In the genomic region with DNA sequence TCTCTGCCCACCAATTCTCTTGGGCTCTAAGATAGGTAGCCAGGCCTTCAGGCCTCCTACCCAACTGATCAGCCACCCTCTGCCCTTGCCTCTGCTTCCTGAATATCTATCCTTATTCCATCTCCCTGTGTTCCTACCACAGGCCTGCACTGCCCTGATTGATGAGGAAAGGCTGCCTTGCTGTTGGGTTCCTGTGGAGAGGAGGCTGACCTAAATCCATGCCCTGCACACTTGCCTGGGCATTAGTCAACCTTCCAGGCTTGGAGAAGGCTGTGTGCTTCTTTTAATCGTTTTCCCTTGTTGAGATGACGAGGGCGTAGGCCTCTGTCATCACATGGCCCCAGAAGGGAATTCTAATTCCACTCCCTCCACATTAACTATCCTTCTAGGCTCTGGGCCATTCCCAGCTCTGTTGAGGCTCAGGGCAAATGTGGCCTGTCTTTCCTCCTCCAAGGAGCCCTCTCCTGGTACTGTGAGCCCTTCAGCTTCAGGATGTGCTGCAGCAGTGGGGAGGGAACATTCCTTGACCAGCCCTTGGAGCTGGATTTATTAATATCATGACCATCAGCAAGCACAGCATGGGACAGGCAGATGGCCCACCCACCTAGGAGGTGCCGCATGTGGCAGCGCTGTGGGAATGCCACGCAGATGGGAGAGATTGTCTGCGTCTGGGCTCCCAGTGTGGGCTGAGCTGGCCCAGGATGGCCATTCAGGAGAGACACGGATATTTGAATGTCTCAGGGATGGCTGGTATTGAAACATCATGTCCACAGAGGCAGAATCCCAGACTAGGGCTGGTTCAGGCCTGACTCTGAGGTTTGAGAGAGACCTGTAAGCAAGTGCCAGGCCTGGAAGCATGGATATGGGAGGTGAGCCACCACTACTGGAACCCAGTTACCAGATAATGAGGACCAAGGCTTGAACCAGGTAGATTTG, we compare ENCODE assay signal across 17 cellular contexts. TPM values are rescaled to one million over a fixed set of nuclear protein-coding genes. Genes with fewer than 3 reads are reported as not detected.
"Had no signal": no experiment of that assay in that cellular context is flagged by ENCODE, and none has a peak within 500 bp of the region (broad histone marks: within the 10 kb centered on the region; RNA-seq: fewer than 3 reads in every experiment).

No MANE protein-coding gene starts in this region.

- H3K27ac ChIP-seq: thyroid gland had no signal

- H3K27me3 ChIP-seq: thyroid gland had no signal

- DNase-seq: activated B cell treated with CpG ODN at 0.5 μM for 24 hours; activated CD4-positive, alpha-beta memory T cell treated with anti-CD3 and anti-CD28 coated beads, Interleukin-2, amount 10 ng/mL, durations not matched to agents 7 days and 5 days; activated CD4-positive, alpha-beta T cell treated with anti-CD3 and anti-CD28 coated beads for 48 hours; activated effector memory CD4-positive, alpha-beta T cell treated with Interleukin-2 at 50 U/mL for 16 hours; activated naive CD4-positive, alpha-beta T cell treated with anti-CD3 and anti-CD28 coated beads, Interleukin-2, amount 50 U/mL, for 16 hours; activated T-cell treated with anti-CD3 and anti-CD28 coated beads, Interleukin-2, amount 50 U/mL, for 48 hours; aorta; cerebellar nuclear complex; cortex of kidney; immature natural killer cell; retina; SK-N-SH; small intestine; stimulated activated CD4-positive, alpha-beta T cell treated with anti-CD3 and anti-CD28 coated beads, Interleukin-4, amount 100 ng/mL, for 1 hour; thyroid gland had no signal

- H3K9ac ChIP-seq: SK-N-SH had no signal

- H3K9me3 ChIP-seq: SK-N-SH, thyroid gland had no signal

- H3K4me3 ChIP-seq: lung, thyroid gland had no signal

- H3K36me3 ChIP-seq: thyroid gland had no signal

RNA-seq across cellular contexts. Expression of a gene that starts 40.9 kb away (rescaled TPM):
- total RNA-seq: activated B cell treated with CpG ODN at 0.5 μM for 24 hours; natural killer cell treated with Interleukin-12 subunit alpha and Interleukin-12 subunit beta and Interleukin-15 and Interleukin-18, amount 100 ng/mL, for 72 hours had no signal
